In the genomic region with DNA sequence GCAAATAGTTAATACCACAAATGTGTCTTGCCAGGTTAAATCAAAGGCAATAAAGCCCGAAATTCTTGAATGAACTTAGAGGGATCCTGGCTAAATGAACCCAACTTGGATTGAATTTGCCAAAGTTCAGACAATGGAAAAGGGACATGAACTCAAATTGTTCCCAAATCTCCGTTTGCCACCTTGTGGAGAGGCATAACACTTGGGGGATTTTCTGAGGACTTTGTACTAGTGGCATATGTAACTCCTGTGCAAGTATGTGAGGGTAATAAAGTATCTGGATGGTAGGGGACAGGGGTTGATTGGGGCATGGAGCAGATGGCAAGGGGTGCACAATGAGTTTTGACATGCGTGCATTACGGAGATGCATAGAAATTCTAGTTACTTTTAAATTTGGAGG, we compare ENCODE assay signal across 8 cellular contexts. TPM values are rescaled to one million over a fixed set of nuclear protein-coding genes. Genes with fewer than 3 reads are reported as not detected.
DNase-seq lines count a peak whose midpoint lies in the region; ATAC-seq and TF ChIP-seq lines count a peak whose summit lies in the region.

No MANE protein-coding gene starts in this region.

- no peak for DNase-seq in DND-41
- no peak for DNase-seq in NT2/D1 (ENCODE audit: low read depth, low spot score)
- DNase-seq in epithelial cell of esophagus (ENCODE audit: low read depth): no peak
- DNase-seq in osteoblast (ENCODE audit: insufficient read length, low spot score, missing footprints): no peak
- DNase-seq in inferior parietal cortex (ENCODE audit: extremely low spot score): no peak
- DNase-seq in HUDEP-2 (lab: John Stamatoyannopoulos, UW; ENCODE audit: unreplicated experiment in 76 of 76): no peak
- DNase-seq in stimulated activated naive CD4-positive, alpha-beta T cell (lab: John Stamatoyannopoulos, UW): no peak

- H3K4me1 ChIP-seq in DND-41 (ENCODE audit: insufficient read depth, low read length) (peaks cover 25% of the 10 kb centered on the region), NT2/D1 (ENCODE audit: insufficient read depth, insufficient read length) (no peaks in the 10 kb centered on the region), osteoblast (ENCODE audit: insufficient read depth, low read length) (peaks cover 18% of the 10 kb centered on the region)

- peak overlapping the region; percentile 70 for H3K9ac ChIP-seq in DND-41 (ENCODE audit: low read depth, low read length)
- peak overlapping the region; percentile 94 for H3K9ac ChIP-seq in NT2/D1 (ENCODE audit: insufficient read length, low read depth)

- H3K79me2 ChIP-seq in DND-41 (ENCODE audit: insufficient read depth, low read length) (peaks cover 30% of the 10 kb centered on the region), osteoblast (ENCODE audit: insufficient read depth, low read length) (peaks cover 23% of the 10 kb centered on the region)

- H3K4me2 ChIP-seq in DND-41 (ENCODE audit: insufficient read depth, low read length) (peak overlapping the region; percentile 81), osteoblast (ENCODE audit: insufficient read depth, low read length) (peak overlapping the region; percentile 85)

- H3K4me3 ChIP-seq in DND-41 (ENCODE audit: low read depth in 1 of 2, low read length in 2 of 2): peak overlapping the region; percentile 45 to 69; a peak in 3 of 4 replicates
- peak overlapping the region; percentile 83 for H3K4me3 ChIP-seq in NT2/D1 (ENCODE audit: insufficient read length, low read depth)
- peak overlapping the region; percentile 96 for H3K4me3 ChIP-seq in epithelial cell of esophagus (ENCODE audit: low read length)
- peak overlapping the region; percentile 98 for H3K4me3 ChIP-seq in osteoblast (ENCODE audit: insufficient read depth, low read length)

- H3K9me3 ChIP-seq in DND-41 (ENCODE audit: insufficient read depth, low read length, severe bottlenecking): no peaks in the 10 kb centered on the region
- H3K9me3 ChIP-seq in NT2/D1 (ENCODE audit: insufficient read depth, low read length): no peaks in the 10 kb centered on the region
- H3K9me3 ChIP-seq in osteoblast (ENCODE audit: low read depth, low read length): no peaks in the 10 kb centered on the region

- H4K20me1 ChIP-seq in DND-41 (ENCODE audit: insufficient read depth, low read length): no peaks in the 10 kb centered on the region
- no peaks in the 10 kb centered on the region for H4K20me1 ChIP-seq in osteoblast (ENCODE audit: insufficient read depth, low read length)

- ATAC-seq in DND-41 (ENCODE audit: insufficient read depth, low read depth) (no peak), GM21786 (IDR thresholded peaks at IDR 0.05; ENCODE audit: unreplicated experiment) (no peak)

- H3K27ac ChIP-seq in DND-41 (ENCODE audit: low read length) (peak overlapping the region; percentile 96), osteoblast (ENCODE audit: low read depth, low read length) (no peak overlapping the region)

- H3K36me3 ChIP-seq in DND-41 (ENCODE audit: insufficient read depth, low read length): no peaks in the 10 kb centered on the region
- peaks cover 4% of the 10 kb centered on the region for H3K36me3 ChIP-seq in NT2/D1 (ENCODE audit: insufficient read depth, insufficient read length, low read length)
- no peaks in the 10 kb centered on the region for H3K36me3 ChIP-seq in osteoblast (ENCODE audit: insufficient read depth, low read length)

- H3K27me3 ChIP-seq in DND-41 (ENCODE audit: insufficient read depth, low read length, poor library complexity) (no peaks in the 10 kb centered on the region), NT2/D1 (ENCODE audit: insufficient read depth, insufficient read length) (no peaks in the 10 kb centered on the region), osteoblast (ENCODE audit: insufficient read depth, low read length) (peaks cover 17% of the 10 kb centered on the region)

- peak; percentile 6 for TF ChIP-seq CTCF in DND-41 (IDR thresholded peaks at IDR 0.05; ENCODE audit: borderline replicate concordance, extremely low read depth, low read length, poor library complexity, severe bottlenecking)
- TF ChIP-seq CTCF in epithelial cell of esophagus (IDR thresholded peaks at IDR 0.05; ENCODE audit: insufficient read depth, low read depth, low read length, missing control alignments): peak; percentile 7
- no peak for TF ChIP-seq CTCF in osteoblast (IDR thresholded peaks at IDR 0.05; ENCODE audit: extremely low read depth, low read depth, low read length)

- H2AFZ ChIP-seq in DND-41 (ENCODE audit: low read depth, low read length) (peak overlapping the region; percentile 95), osteoblast (ENCODE audit: low read length) (peak overlapping the region; percentile 98)

RNA-seq across cellular contexts. Expression of gene TCAIM, which starts 1.3 kb away (rescaled TPM):
- total RNA-seq in osteoblast: 28.9 and 33.7 TPM in 2 replicates
